ENCODE assay signal across 15 cellular contexts in genomic region chr17:77160877-77161530, GRCh38. TPM values are rescaled to one million over a fixed set of nuclear protein-coding genes. Genes with fewer than 3 reads are reported as not detected.
A peak's percentile ranks its signal among the peaks of the same experiment; 100 is the strongest.
DNase-seq lines count a peak whose midpoint lies in the region; ATAC-seq, FAIRE-seq and TF ChIP-seq lines count a peak whose summit lies in the region.
"Had no signal": no experiment of that assay in that cellular context is flagged by ENCODE, and none has a peak within 500 bp of the region (broad histone marks: within the 10 kb centered on the region; RNA-seq: fewer than 3 reads in every experiment).

No MANE protein-coding gene starts in this region.

- WGBS in urinary bladder = 80% methylated on average over 8 of the region's 8 CpGs

- no peaks in the 10 kb centered on the region for H3K9me3 ChIP-seq in left ventricle myocardium inferior (replicated peaks)
- no peaks in the 10 kb centered on the region for H3K9me3 ChIP-seq in Panc1 (ENCODE audit: control insufficient read depth, insufficient read depth, low read depth, low read length)
- H3K9me3 ChIP-seq in left lung = no peaks in the 10 kb centered on the region
- H3K9me3 ChIP-seq: vagina had no signal

- H3K4me1 ChIP-seq in left ventricle myocardium inferior = peaks cover 89% of the 10 kb centered on the region
- H3K4me1 ChIP-seq in Panc1 (ENCODE audit: control insufficient read depth, insufficient read depth, low read length) = peaks cover 38% of the 10 kb centered on the region
- H3K4me1 ChIP-seq in left lung = peaks cover 32 to 88% of the 10 kb centered on the region in 2 donors
- no peaks in the 10 kb centered on the region for H3K4me1 ChIP-seq in urinary bladder (ENCODE audit: insufficient read depth)

- H3K27ac ChIP-seq in left ventricle myocardium inferior (replicated peaks) (peak overlapping the region; percentile 83), Panc1 (ENCODE audit: low read length) (peak overlapping the region; percentile 66), left lung (peak overlapping the region; percentile 11 to 37), urinary bladder (ENCODE audit: low read depth) (peak overlapping the region; percentile 18)
- H3K27ac ChIP-seq: vagina had no signal

- POLR2A ChIA-PET in Panc1 (lab: Charles Lee) = interaction anchor here (0.6 kb wide), 1 partner anchor 18 kb away, joined by 14 read pairs; no protein-coding TSS in a partner anchor

- ATAC-seq in Right ventricle myocardium inferior (no peak), Panc1 (no peak), left lung (no peak), HG02642 (IDR thresholded peaks at IDR 0.05; ENCODE audit: poor library complexity, unreplicated experiment) (no peak)

- H3K36me3 ChIP-seq in left ventricle myocardium inferior (no peaks in the 10 kb centered on the region), Panc1 (ENCODE audit: control insufficient read depth, insufficient read depth, low read length) (no peaks in the 10 kb centered on the region), left lung (peaks cover 0 to 2% of the 10 kb centered on the region in 2 donors), urinary bladder (ENCODE audit: insufficient read depth) (no peaks in the 10 kb centered on the region)
- H3K36me3 ChIP-seq: vagina had no signal

- in situ Hi-C loops in Panc1 (cut with HindIII; ENCODE audit: low pct_unique_long_range_greater_than_20kb, low sequenced_read_pairs) = no loop called here

- no peak for TF ChIP-seq CTCF in left ventricle myocardium inferior (IDR thresholded peaks at IDR 0.05; ENCODE audit: borderline replicate concordance)
- TF ChIP-seq CTCF in Panc1 (IDR thresholded peaks at IDR 0.05) = no peak
- no peak for TF ChIP-seq CTCF in left lung (IDR thresholded peaks at IDR 0.05)

- H3K27me3 ChIP-seq in left ventricle myocardium inferior (ENCODE audit: low read depth) (no peaks in the 10 kb centered on the region), Panc1 (ENCODE audit: control insufficient read depth, insufficient read depth, low read length) (no peaks in the 10 kb centered on the region), left lung (no peaks in the 10 kb centered on the region)
- H3K27me3 ChIP-seq: vagina had no signal

- DNase-seq in left ventricle myocardium inferior (no peak), Right ventricle myocardium inferior (ENCODE audit: missing footprints) (no peak), Panc1 (ENCODE audit: low read depth, low spot score) (no peak), left lung (no peak), RCC 7860 (ENCODE audit: low spot score) (no peak)
- no peak for DNase-seq in stimulated activated CD4-positive, alpha-beta T cell treated with anti-CD3 and anti-CD28 coated beads, Interleukin-4, amount 100 ng/mL, for 1 hour
- DNase-seq: activated CD4-positive, CD25-positive, alpha-beta regulatory T cell treated with anti-CD3 and anti-CD28 coated beads, Interleukin-2, amount 50 U/mL, for 72 hours; activated CD8-positive, alpha-beta memory T cell treated with anti-CD3 and anti-CD28 coated beads, Interleukin-2, amount 50 U/mL, for 48 hours; activated naive CD8-positive, alpha-beta T cell treated with anti-CD3 and anti-CD28 coated beads, Interleukin-2, amount 10 ng/mL, durations not matched to agents 7 days and 5 days; cortex of kidney; NK-92 treated with Interleukin-12 subunit alpha and Interleukin-12 subunit beta, amount 100 ng/mL, for 24 hours had no signal

- CTCF ChIA-PET in Panc1 (lab: Charles Lee) = no interaction called here

- H3K4me3 ChIP-seq in left ventricle myocardium inferior = peak overlapping the region; percentile 5
- no peak overlapping the region for H3K4me3 ChIP-seq in Panc1 (ENCODE audit: low read depth in 2 of 2, low read length in 2 of 2)
- H3K4me3 ChIP-seq in left lung = no peak overlapping the region
- H3K4me3 ChIP-seq in urinary bladder (ENCODE audit: low read depth, low read length) = no peak overlapping the region
- H3K4me3 ChIP-seq: vagina had no signal

- intact Hi-C loops in left ventricle myocardium inferior (cut with micrococcal nuclease) = no loop called here
- intact Hi-C loops in Right ventricle myocardium inferior (cut with DNase I) = no loop called here
- intact Hi-C loops in Panc1 (cut with micrococcal nuclease; ENCODE audit: unreplicated experiment) = no loop called here
- intact Hi-C loops in left lung (cut with DNase I) = no loop called here

- FAIRE-seq in RCC 7860 (lab: Jason Lieb, UNC) = no peak
- FAIRE-seq: GM12892 had no signal

- BruUV-seq in Panc1 (replicated peaks; lab: Mats Ljungman, UMichigan) = no TSS peak

RNA-seq across cellular contexts. Expression of gene SEC14L1, which starts 20.2 kb away (rescaled TPM):
- total RNA-seq in left ventricle myocardium inferior (55.5 TPM), Right ventricle myocardium inferior (65.5 TPM), Panc1 (2021; ENCODE audit: unreplicated experiment) (279 TPM), left lung (100 to 1,000 TPM in 1 of 2 donors, 10 to 100 TPM in 1; 84.7 to 151 TPM), urinary bladder (50.9 TPM)
- 156 TPM for polyA plus RNA-seq in Panc1 (2012; ENCODE audit: insufficient read length)
- polyA plus RNA-seq in urinary bladder = 48.9 TPM

Comparison
In these comparisons a context has a peak if more than half of its experiments do, and no peak if none do; other contexts are left out.
1. H3K27ac ChIP-seq: peak in every context shown above with its lines; median percentile 83 in left ventricle myocardium inferior; 66 in Panc1; 24 in left lung; 18 in urinary bladder.